Comparison of ENCODE assay signal across 9 cellular contexts in the genomic region with DNA sequence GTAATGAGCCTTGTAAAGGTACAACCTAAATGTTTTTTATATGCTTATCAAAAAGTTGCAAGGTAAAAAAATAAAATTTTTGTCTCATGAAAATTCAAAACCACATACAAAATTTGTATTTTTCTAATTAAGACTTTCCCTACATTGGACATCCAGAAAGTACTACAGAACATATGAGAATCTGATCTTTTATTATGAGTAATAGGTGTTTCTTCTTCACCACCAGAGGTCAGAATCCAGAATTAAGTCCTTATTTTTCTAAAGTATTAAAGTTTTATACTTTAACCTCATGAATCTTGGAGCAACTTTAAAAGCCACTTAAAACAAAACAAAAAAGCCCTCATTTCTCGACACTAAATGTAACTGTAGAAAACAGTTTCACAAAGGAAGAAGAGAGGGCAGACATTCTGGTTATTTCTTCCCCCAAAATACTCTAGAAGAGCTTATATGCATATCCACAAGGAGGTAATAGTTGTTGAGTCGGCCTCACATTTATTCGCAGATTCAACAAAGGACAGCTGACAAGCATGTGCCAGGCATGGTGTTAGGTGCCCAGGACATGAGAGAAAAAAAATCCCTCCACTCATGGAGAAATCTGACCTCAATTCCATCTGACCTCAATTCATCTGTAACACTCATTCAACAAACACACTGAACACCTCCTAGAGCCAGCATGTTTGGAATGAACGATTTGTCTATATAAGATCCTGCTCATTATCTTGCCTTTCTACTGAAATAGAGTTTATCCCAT.
DNase-seq lines count a peak whose midpoint lies in the region; ATAC-seq, FAIRE-seq and TF ChIP-seq lines count a peak whose summit lies in the region.
"Had no signal": no experiment of that assay in that cellular context is flagged by ENCODE, and none has a peak within 500 bp of the region (broad histone marks: within the 10 kb centered on the region; RNA-seq: fewer than 3 reads in every experiment).

No MANE protein-coding gene starts in this region.

- no peak for DNase-seq in CD4-positive, alpha-beta T cell
- DNase-seq in keratinocyte (ENCODE audit: low read depth, low spot score) (no peak), RPMI8226 (no peak), retina (no peak), left lobe of liver (ENCODE audit: low spot score) (no peak)

- dilution Hi-C loops in keratinocyte (cut with MboI; ENCODE audit: extremely low pct_ligation_motif_present, low sequenced_read_pairs): loop anchor here (10.0 kb wide), 1 partner anchor 52 kb away; no protein-coding TSS in a partner anchor

- H3K36me3 Mint-ChIP-seq in CD4-positive, alpha-beta T cell (ENCODE audit: low read depth): peaks cover 5% of the 10 kb centered on the region

- H3K4me3 ChIP-seq in keratinocyte (ENCODE audit: control insufficient read depth in 2 of 3, extremely low read depth in 1 of 3, insufficient read depth in 2 of 3, low read depth in 1 of 3, low read length in 3 of 3): no peak overlapping the region

- peak; percentile 9 for TF ChIP-seq CTCF in CD4-positive, alpha-beta T cell (IDR thresholded peaks at IDR 0.05)
- no peak for TF ChIP-seq CTCF in keratinocyte (optimal IDR thresholded peaks at IDR 0.05 in 1 of 3, IDR thresholded peaks at IDR 0.05 in 1 of 3, conservative IDR thresholded peaks at IDR 0.05 in 1 of 3; ENCODE audit: extremely low read depth in 1 of 3, insufficient read depth in 2 of 3, low read length in 3 of 3)

- CTCF ChIA-PET in CD4-positive, alpha-beta T cell (lab: Charles Lee): interaction anchor here (0.6 to 1.6 kb wide), 7 partner anchors 10 to 388 kb away, joined by 3 to 4 read pairs (median 3); a partner anchor contains a TSS

- H2AFZ ChIP-seq in keratinocyte (ENCODE audit: control insufficient read depth, low read length): no peak overlapping the region

- no peaks in the 10 kb centered on the region for H3K9me3 Mint-ChIP-seq in CD4-positive, alpha-beta T cell

- H3K27me3 Mint-ChIP-seq in CD4-positive, alpha-beta T cell: no peaks in the 10 kb centered on the region

- POLR2A ChIA-PET in CD4-positive, alpha-beta T cell (lab: Charles Lee): interaction anchor here (0.8 to 1.4 kb wide), 2 partner anchors 52 to 69 kb away, joined by 3 to 7 read pairs; a partner anchor contains a TSS

- FAIRE-seq in keratinocyte (lab: Jason Lieb, UNC): no peak

- H3K27me3 ChIP-seq in CD4-positive, alpha-beta T cell (ENCODE audit: control insufficient read depth, insufficient read depth, low read length): no peaks in the 10 kb centered on the region
- H3K27me3 ChIP-seq in keratinocyte (ENCODE audit: control insufficient read depth, extremely low read depth, insufficient read depth, low read length): no peaks in the 10 kb centered on the region

- ATAC-seq in CD4-positive, alpha-beta T cell (ENCODE audit: poor library complexity): peak; percentile 21
- peak; percentile 47 for ATAC-seq in GM21423 (IDR thresholded peaks at IDR 0.05; ENCODE audit: unreplicated experiment)
- peak; percentile 58 for ATAC-seq in SK-N-SH treated with all-trans-retinoic acid at 6 μM for 48 hours
- ATAC-seq in HG03442 (IDR thresholded peaks at IDR 0.05; ENCODE audit: unreplicated experiment): no peak
- no peak for ATAC-seq in left lobe of liver
- ATAC-seq: Panc1 had no signal

- H3K27ac Mint-ChIP-seq in CD4-positive, alpha-beta T cell: peak overlapping the region; percentile 55

- H3K9me3 ChIP-seq in CD4-positive, alpha-beta T cell (ENCODE audit: control insufficient read depth, low read length): no peaks in the 10 kb centered on the region
- no peaks in the 10 kb centered on the region for H3K9me3 ChIP-seq in keratinocyte (ENCODE audit: control insufficient read depth, low read depth, low read length)

- no peak overlapping the region for H3K9ac ChIP-seq in keratinocyte (ENCODE audit: control insufficient read depth, extremely low read depth, insufficient read depth, low read length)

- H3K4me1 ChIP-seq in keratinocyte (ENCODE audit: control insufficient read depth, extremely low read depth, insufficient read depth, low read length): peaks cover 37% of the 10 kb centered on the region

- no peak overlapping the region for H3K27ac ChIP-seq in CD4-positive, alpha-beta T cell (ENCODE audit: low read depth, low read length)
- H3K27ac ChIP-seq in keratinocyte (ENCODE audit: control insufficient read depth, insufficient read depth, low read length): peak overlapping the region; percentile 13

- no peak overlapping the region for H3K4me2 ChIP-seq in keratinocyte (ENCODE audit: control insufficient read depth, extremely low read depth, insufficient read depth, low read depth, low read length)

- no peaks in the 10 kb centered on the region for H3K36me3 ChIP-seq in keratinocyte (ENCODE audit: control insufficient read depth in 2 of 2, extremely low read depth in 1 of 2, insufficient read depth in 2 of 2, low read length in 2 of 2)

- peak overlapping the region; percentile 32 for H3K4me3 Mint-ChIP-seq in CD4-positive, alpha-beta T cell

- peaks cover 3% of the 10 kb centered on the region for H3K79me2 ChIP-seq in keratinocyte (ENCODE audit: control insufficient read depth, insufficient read depth, low read length)

- H4K20me1 ChIP-seq in keratinocyte (ENCODE audit: control insufficient read depth, extremely low read depth, insufficient read depth, low read length): no peaks in the 10 kb centered on the region

- peaks cover 76% of the 10 kb centered on the region for H3K4me1 Mint-ChIP-seq in CD4-positive, alpha-beta T cell (ENCODE audit: low read depth)

- intact Hi-C loops in CD4-positive, alpha-beta T cell (cut with DNase I, micrococcal nuclease): loop anchor here (1.0 to 10.0 kb wide), 4 partner anchors 54 to 388 kb away; a partner anchor contains a TSS

- no peaks in the 10 kb centered on the region for H3K9me1 ChIP-seq in keratinocyte (ENCODE audit: control insufficient read depth, extremely low read depth, insufficient read depth, low read length)

TF ChIP-seq in SK-N-SH treated with all-trans-retinoic acid at 6 μM for 48 hours, 23 proteins besides CTCF, POLR2A, EP300 and RAD21:
- TF ChIP-seq OSR1 (CRISPR knock-in tag; IDR thresholded peaks at IDR 0.05) (no peak), ESRRG (CRISPR knock-in tag; IDR thresholded peaks at IDR 0.05) (no peak), ZNF70 (CRISPR knock-in tag; IDR thresholded peaks at IDR 0.05) (no peak), TOX (CRISPR knock-in tag; IDR thresholded peaks at IDR 0.05; ENCODE audit: borderline replicate concordance) (no peak), ARNTL (CRISPR knock-in tag; IDR thresholded peaks at IDR 0.05; ENCODE audit: borderline replicate concordance, low read depth) (no peak), ZNF8 (CRISPR knock-in tag; IDR thresholded peaks at IDR 0.05) (no peak)
- TF ChIP-seq, protein P1, sequence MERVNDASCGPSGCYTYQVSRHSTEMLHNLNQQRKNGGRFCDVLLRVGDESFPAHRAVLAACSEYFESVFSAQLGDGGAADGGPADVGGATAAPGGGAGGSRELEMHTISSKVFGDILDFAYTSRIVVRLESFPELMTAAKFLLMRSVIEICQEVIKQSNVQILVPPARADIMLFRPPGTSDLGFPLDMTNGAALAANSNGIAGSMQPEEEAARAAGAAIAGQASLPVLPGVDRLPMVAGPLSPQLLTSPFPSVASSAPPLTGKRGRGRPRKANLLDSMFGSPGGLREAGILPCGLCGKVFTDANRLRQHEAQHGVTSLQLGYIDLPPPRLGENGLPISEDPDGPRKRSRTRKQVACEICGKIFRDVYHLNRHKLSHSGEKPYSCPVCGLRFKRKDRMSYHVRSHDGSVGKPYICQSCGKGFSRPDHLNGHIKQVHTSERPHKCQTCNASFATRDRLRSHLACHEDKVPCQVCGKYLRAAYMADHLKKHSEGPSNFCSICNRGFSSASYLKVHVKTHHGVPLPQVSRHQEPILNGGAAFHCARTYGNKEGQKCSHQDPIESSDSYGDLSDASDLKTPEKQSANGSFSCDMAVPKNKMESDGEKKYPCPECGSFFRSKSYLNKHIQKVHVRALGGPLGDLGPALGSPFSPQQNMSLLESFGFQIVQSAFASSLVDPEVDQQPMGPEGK (CRISPR knock-in tag; IDR thresholded peaks at IDR 0.05; ENCODE audit: borderline replicate concordance): no peak
TF ChIP-seq in SK-N-SH treated with all-trans-retinoic acid at 6 μM for 48 hours: peak in this region for 0.

Comparison
In these comparisons a context has a peak if more than half of its experiments do, and no peak if none do; other contexts are left out.
1. ATAC-seq: peak in CD4-positive, alpha-beta T cell (single experiment), GM21423 (single experiment) and SK-N-SH treated with all-trans-retinoic acid at 6 μM for 48 hours (single experiment); none in HG03442 (single experiment) and left lobe of liver (single experiment).